In genomic region chr2:239411549-239412319, GRCh38 we compare ENCODE assay signal across 20 cellular contexts. TPM values are rescaled to one million over a fixed set of nuclear protein-coding genes. Genes with fewer than 3 reads are reported as not detected.
DNase-seq lines count a peak whose midpoint lies in the region; ATAC-seq, FAIRE-seq and TF ChIP-seq lines count a peak whose summit lies in the region.
"Had no signal": no experiment of that assay in that cellular context is flagged by ENCODE, and none has a peak within 500 bp of the region (broad histone marks: within the 10 kb centered on the region; RNA-seq: fewer than 3 reads in every experiment).

No MANE protein-coding gene starts in this region.

- in situ Hi-C loops in GM13977 (cut with MboI; ENCODE audit: low pct_unique_long_range_greater_than_20kb, low sequenced_read_pairs, unreplicated experiment) = no loop called here

- H3K27ac Mint-ChIP-seq in CD8-positive, alpha-beta T cell = peak overlapping the region; percentile 50
- H3K27ac Mint-ChIP-seq in activated T-helper 17 cell treated with anti-CD3 and anti-CD28 coated beads, Interleukin-2, amount 50 U/mL, for 72 hours = peak overlapping the region; percentile 7
- H3K27ac Mint-ChIP-seq: H9, IgD-negative memory B cell had no signal

- H3K4me3 ChIP-seq in CD8-positive, alpha-beta T cell (ENCODE audit: low read depth, low read length) = no peak overlapping the region

- no peak for ATAC-seq in CD8-positive, alpha-beta T cell
- ATAC-seq in activated T-helper 17 cell treated with anti-CD3 and anti-CD28 coated beads, Interleukin-2, amount 50 U/mL, for 72 hours (replicated peaks) = no peak
- ATAC-seq in left colon (peak; percentile 71), GM21717 (IDR thresholded peaks at IDR 0.05; ENCODE audit: unreplicated experiment) (no peak)

- H3K9me3 Mint-ChIP-seq in CD8-positive, alpha-beta T cell = peaks cover 4% of the 10 kb centered on the region
- H3K9me3 Mint-ChIP-seq in activated T-helper 17 cell treated with anti-CD3 and anti-CD28 coated beads, Interleukin-2, amount 50 U/mL, for 72 hours = peaks cover 3% of the 10 kb centered on the region

- POLR2A ChIA-PET in CD8-positive, alpha-beta T cell (lab: Charles Lee) = interaction anchor here (1.3 kb wide), 1 partner anchor 9 kb away, joined by 4 read pairs; no protein-coding TSS in a partner anchor

- H3K4me3 Mint-ChIP-seq in CD8-positive, alpha-beta T cell = no peak overlapping the region
- H3K4me3 Mint-ChIP-seq in activated T-helper 17 cell treated with anti-CD3 and anti-CD28 coated beads, Interleukin-2, amount 50 U/mL, for 72 hours = no peak overlapping the region
- H3K4me3 Mint-ChIP-seq: CD4-positive, CD25-positive, alpha-beta regulatory T cell; H9; IgD-negative memory B cell had no signal

- DNase-seq in CD8-positive, alpha-beta T cell = no peak
- DNase-seq in left colon (no peak), posterior vena cava (ENCODE audit: low spot score) (peak; percentile 59), AG08396 (ENCODE audit: low spot score) (no peak), GM13977 (ENCODE audit: low spot score) (no peak), urothelium cell line (ENCODE audit: low spot score) (no peak)
- DNase-seq: BE2C; C1 segment of cervical spinal cord; Caco-2; CD4-positive, CD25-positive, alpha-beta regulatory T cell; GOT3; H9 had no signal

- CTCF ChIA-PET in CD8-positive, alpha-beta T cell (lab: Charles Lee) = interaction anchor here (1.0 to 1.4 kb wide), 2 partner anchors 14 to 144 kb away, joined by 3 to 5 read pairs; no protein-coding TSS in a partner anchor

- no peaks in the 10 kb centered on the region for H3K36me3 Mint-ChIP-seq in CD8-positive, alpha-beta T cell
- H3K36me3 Mint-ChIP-seq in activated T-helper 17 cell treated with anti-CD3 and anti-CD28 coated beads, Interleukin-2, amount 50 U/mL, for 72 hours (ENCODE audit: low read depth) = no peaks in the 10 kb centered on the region
- H3K36me3 Mint-ChIP-seq: CD4-positive, CD25-positive, alpha-beta regulatory T cell had no signal

- H3K27me3 Mint-ChIP-seq in CD8-positive, alpha-beta T cell (ENCODE audit: low read depth) = peaks cover 2% of the 10 kb centered on the region
- no peaks in the 10 kb centered on the region for H3K27me3 Mint-ChIP-seq in activated T-helper 17 cell treated with anti-CD3 and anti-CD28 coated beads, Interleukin-2, amount 50 U/mL, for 72 hours

- intact Hi-C loops in CD8-positive, alpha-beta T cell (cut with DNase I, micrococcal nuclease) = no loop called here
- intact Hi-C loops in left colon (cut with DNase I, micrococcal nuclease) = no loop called here
- intact Hi-C loops in posterior vena cava (cut with DNase I) = no loop called here

- no peak overlapping the region for H3K27ac ChIP-seq in CD8-positive, alpha-beta T cell (ENCODE audit: low read depth, low read length)

- H3K27me3 ChIP-seq in CD8-positive, alpha-beta T cell (ENCODE audit: insufficient read depth, low read length) = no peaks in the 10 kb centered on the region
- H3K27me3 ChIP-seq: BE2C had no signal

- FAIRE-seq in urothelium cell line (lab: Jason Lieb, UNC) = no peak
- FAIRE-seq: D721Med, G401.6, GM12891, GM18507, HepG2 had no signal

- H3K4me1 Mint-ChIP-seq in CD8-positive, alpha-beta T cell (ENCODE audit: low read depth) = peaks cover 19% of the 10 kb centered on the region
- H3K4me1 Mint-ChIP-seq in activated T-helper 17 cell treated with anti-CD3 and anti-CD28 coated beads, Interleukin-2, amount 50 U/mL, for 72 hours = peaks cover 14% of the 10 kb centered on the region
- H3K4me1 Mint-ChIP-seq: IgD-negative memory B cell had no signal

- H3K36me3 ChIP-seq in CD8-positive, alpha-beta T cell (ENCODE audit: insufficient read depth, low read length) = no peaks in the 10 kb centered on the region
- H3K36me3 ChIP-seq: BE2C had no signal

- H3K9me3 ChIP-seq in CD8-positive, alpha-beta T cell (ENCODE audit: low read length) = no peaks in the 10 kb centered on the region
- H3K9me3 ChIP-seq: BE2C, Caco-2 had no signal

- H3K4me1 ChIP-seq in CD8-positive, alpha-beta T cell (ENCODE audit: insufficient read depth, low read length) = peaks cover 15% of the 10 kb centered on the region
- H3K4me1 ChIP-seq: BE2C, Caco-2 had no signal

- TF ChIP-seq CTCF in CD8-positive, alpha-beta T cell (IDR thresholded peaks at IDR 0.05) = no peak
- no peak for TF ChIP-seq CTCF in GM13977 (IDR thresholded peaks at IDR 0.05; ENCODE audit: extremely low read depth, insufficient read depth, missing control alignments)

RNA-seq across cellular contexts. Expression of gene HDAC4, which starts 10.9 kb away (rescaled TPM):
- 10 to 100 TPM; 28.3 to 35.7 TPM for total RNA-seq in CD8-positive, alpha-beta T cell
- 10 to 100 TPM; 34.3 to 52.9 TPM for total RNA-seq in activated T-helper 17 cell treated with anti-CD3 and anti-CD28 coated beads, Interleukin-2, amount 50 U/mL, for 72 hours
- 10 to 100 TPM; 38.7 to 50.9 TPM for total RNA-seq in left colon
- total RNA-seq in posterior vena cava = 10 to 100 TPM; 47.6 to 66.9 TPM
